ENCODE assay signal across 1 cellular context in the genomic region with DNA sequence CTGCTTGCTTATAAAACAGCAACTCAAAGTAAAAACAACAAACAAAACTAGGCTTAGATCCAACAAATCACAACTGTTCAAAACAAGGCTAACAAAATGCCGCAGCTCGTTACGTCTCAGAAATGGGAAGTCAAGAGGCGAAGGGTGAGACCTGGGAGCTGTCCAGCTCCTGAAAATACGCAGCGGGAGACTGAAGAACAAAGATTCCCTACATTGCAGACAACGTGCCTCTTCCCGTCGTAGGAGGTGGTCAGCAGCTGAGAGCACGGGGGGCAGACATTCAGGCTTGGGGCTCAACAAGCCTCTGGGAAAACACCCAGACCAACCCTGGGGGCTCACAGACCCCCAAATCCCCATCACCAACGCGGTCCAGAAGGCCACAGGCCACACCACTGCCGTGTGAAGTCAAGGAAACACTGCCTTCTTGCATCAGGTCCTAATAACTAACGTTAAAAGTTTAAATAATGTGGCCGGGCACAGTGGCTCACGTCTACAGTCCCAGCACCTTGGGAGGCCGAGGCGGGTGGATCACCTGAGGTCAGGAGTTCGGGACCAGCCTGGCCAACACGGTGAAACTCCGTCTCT.
A peak's percentile ranks its signal among the peaks of the same experiment; 100 is the strongest.
TF ChIP-seq lines count a peak whose summit lies in the region.

No MANE protein-coding gene starts in this region.

TF ChIP-seq in GM12878, 131 proteins besides CTCF, POLR2A, EP300 and RAD21:
- TF ChIP-seq RUNX3 (IDR thresholded peaks at IDR 0.05; ENCODE audit: low read length), result no peak
- TF ChIP-seq, protein P1, sequence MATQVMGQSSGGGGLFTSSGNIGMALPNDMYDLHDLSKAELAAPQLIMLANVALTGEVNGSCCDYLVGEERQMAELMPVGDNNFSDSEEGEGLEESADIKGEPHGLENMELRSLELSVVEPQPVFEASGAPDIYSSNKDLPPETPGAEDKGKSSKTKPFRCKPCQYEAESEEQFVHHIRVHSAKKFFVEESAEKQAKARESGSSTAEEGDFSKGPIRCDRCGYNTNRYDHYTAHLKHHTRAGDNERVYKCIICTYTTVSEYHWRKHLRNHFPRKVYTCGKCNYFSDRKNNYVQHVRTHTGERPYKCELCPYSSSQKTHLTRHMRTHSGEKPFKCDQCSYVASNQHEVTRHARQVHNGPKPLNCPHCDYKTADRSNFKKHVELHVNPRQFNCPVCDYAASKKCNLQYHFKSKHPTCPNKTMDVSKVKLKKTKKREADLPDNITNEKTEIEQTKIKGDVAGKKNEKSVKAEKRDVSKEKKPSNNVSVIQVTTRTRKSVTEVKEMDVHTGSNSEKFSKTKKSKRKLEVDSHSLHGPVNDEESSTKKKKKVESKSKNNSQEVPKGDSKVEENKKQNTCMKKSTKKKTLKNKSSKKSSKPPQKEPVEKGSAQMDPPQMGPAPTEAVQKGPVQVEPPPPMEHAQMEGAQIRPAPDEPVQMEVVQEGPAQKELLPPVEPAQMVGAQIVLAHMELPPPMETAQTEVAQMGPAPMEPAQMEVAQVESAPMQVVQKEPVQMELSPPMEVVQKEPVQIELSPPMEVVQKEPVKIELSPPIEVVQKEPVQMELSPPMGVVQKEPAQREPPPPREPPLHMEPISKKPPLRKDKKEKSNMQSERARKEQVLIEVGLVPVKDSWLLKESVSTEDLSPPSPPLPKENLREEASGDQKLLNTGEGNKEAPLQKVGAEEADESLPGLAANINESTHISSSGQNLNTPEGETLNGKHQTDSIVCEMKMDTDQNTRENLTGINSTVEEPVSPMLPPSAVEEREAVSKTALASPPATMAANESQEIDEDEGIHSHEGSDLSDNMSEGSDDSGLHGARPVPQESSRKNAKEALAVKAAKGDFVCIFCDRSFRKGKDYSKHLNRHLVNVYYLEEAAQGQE (IDR thresholded peaks at IDR 0.05; ENCODE audit: low read depth, low read length), result peak; percentile 81
TF ChIP-seq in GM12878: peak in this region for 1.
